In the genomic region with DNA sequence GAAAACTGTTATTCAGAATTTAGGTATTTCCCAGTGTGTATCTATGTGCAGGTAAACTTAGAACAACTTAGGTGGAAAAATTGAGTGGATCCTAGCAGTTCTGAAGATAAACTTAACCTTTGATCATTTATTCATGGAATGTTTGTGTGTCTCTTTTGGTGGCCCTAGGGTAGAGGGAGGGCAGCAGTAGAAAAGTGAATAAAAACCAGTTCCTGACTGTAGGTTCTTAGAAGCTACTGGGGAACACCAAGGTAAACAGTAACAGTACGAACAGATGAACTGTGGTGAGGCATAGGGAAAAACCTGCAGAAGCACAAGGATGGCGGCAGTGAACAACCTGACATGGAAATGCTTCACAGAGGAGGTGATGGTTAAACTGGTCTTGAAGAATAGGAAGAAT, we compare ENCODE assay signal across 9 cellular contexts. TPM values are rescaled to one million over a fixed set of nuclear protein-coding genes. Genes with fewer than 3 reads are reported as not detected.
DNase-seq lines count a peak whose midpoint lies in the region; ATAC-seq and TF ChIP-seq lines count a peak whose summit lies in the region.
"Had no signal": no experiment of that assay in that cellular context is flagged by ENCODE, and none has a peak within 500 bp of the region (broad histone marks: within the 10 kb centered on the region; RNA-seq: fewer than 3 reads in every experiment).

No MANE protein-coding gene starts in this region.

- no peaks in the 10 kb centered on the region for H3K27me3 ChIP-seq in liver (ENCODE audit: control insufficient read depth in 4 of 4, insufficient read depth in 4 of 4, low read length in 3 of 4)
- no peaks in the 10 kb centered on the region for H3K27me3 ChIP-seq in stomach smooth muscle (ENCODE audit: control insufficient read depth in 1 of 2, insufficient read depth in 2 of 2, low read length in 2 of 2)

- no peaks in the 10 kb centered on the region for H3K9me3 Mint-ChIP-seq in T-helper 2 cell treated with Interferon-gamma antibody and Interleukin-4, amounts not matched to agents 5 μg/mL and 100 μg/mL, for 36 hours
- H3K9me3 Mint-ChIP-seq in activated naive CD8-positive, alpha-beta T cell treated with anti-CD3 and anti-CD28 coated beads, Interleukin-2, amount 50 U/mL, for 24 hours = no peaks in the 10 kb centered on the region

- H3K4me3 ChIP-seq in liver (ENCODE audit: low read depth in 1 of 3, low read length in 3 of 3) = peak overlapping the region; percentile 42 to 93 (median 76)
- H3K4me3 ChIP-seq in stomach smooth muscle (ENCODE audit: low read length in 2 of 2) = peak overlapping the region; percentile 86 to 96

- ATAC-seq in activated naive CD8-positive, alpha-beta T cell treated with anti-CD3 and anti-CD28 coated beads, Interleukin-2, amount 50 U/mL, for 24 hours = peak; percentile 13

- H3K27ac ChIP-seq in liver (ENCODE audit: low read depth in 1 of 2, low read length in 2 of 2) (peak overlapping the region; percentile 92 to 95), stomach smooth muscle (ENCODE audit: low read length) (peak overlapping the region; percentile 91), substantia nigra (ENCODE audit: low read depth, low read length, poor library complexity, severe bottlenecking) (no peak overlapping the region)

- H3K27me3 Mint-ChIP-seq in T-helper 2 cell treated with Interferon-gamma antibody and Interleukin-4, amounts not matched to agents 5 μg/mL and 100 μg/mL, for 36 hours (ENCODE audit: low read depth) = peaks cover under 1% of the 10 kb centered on the region
- H3K27me3 Mint-ChIP-seq in activated naive CD8-positive, alpha-beta T cell treated with anti-CD3 and anti-CD28 coated beads, Interleukin-2, amount 50 U/mL, for 24 hours = no peaks in the 10 kb centered on the region

- H3K4me3 Mint-ChIP-seq in T-helper 2 cell treated with Interferon-gamma antibody and Interleukin-4, amounts not matched to agents 5 μg/mL and 100 μg/mL, for 36 hours = peak overlapping the region; percentile 97
- H3K4me3 Mint-ChIP-seq in activated naive CD8-positive, alpha-beta T cell treated with anti-CD3 and anti-CD28 coated beads, Interleukin-2, amount 50 U/mL, for 24 hours = peak overlapping the region; percentile 91

- 28% methylated on average over 2 of the region's 2 CpGs for WGBS in liver

- H3K27ac Mint-ChIP-seq in T-helper 2 cell treated with Interferon-gamma antibody and Interleukin-4, amounts not matched to agents 5 μg/mL and 100 μg/mL, for 36 hours = peak overlapping the region; percentile 96
- peak overlapping the region; percentile 97 for H3K27ac Mint-ChIP-seq in activated naive CD8-positive, alpha-beta T cell treated with anti-CD3 and anti-CD28 coated beads, Interleukin-2, amount 50 U/mL, for 24 hours

- H3K9me3 ChIP-seq in liver (ENCODE audit: control insufficient read depth in 4 of 4, low read length in 3 of 4) (no peaks in the 10 kb centered on the region), stomach smooth muscle (ENCODE audit: control insufficient read depth in 2 of 2, low read length in 2 of 2) (no peaks in the 10 kb centered on the region)

- TF ChIP-seq CTCF in liver (IDR thresholded peaks at IDR 0.05; ENCODE audit: low read depth, low read length, missing input control) = no peak

- no peak for DNase-seq in T-helper 2 cell treated with Interferon-gamma antibody and Interleukin-4, amounts not matched to agents 5 μg/mL and 100 μg/mL, for 36 hours (ENCODE audit: low spot score)
- DNase-seq in T-helper 2 cell = no peak
- no peak for DNase-seq in activated naive CD8-positive, alpha-beta T cell treated with anti-CD3 and anti-CD28 coated beads, Interleukin-2, amount 50 U/mL, for 24 hours
- no peak for DNase-seq in NCI-H2196 treated with DMSO at 0.1 percent for 48 hours (lab: John Stamatoyannopoulos, UW; ENCODE audit: unreplicated experiment)
- DNase-seq in UCSD-AML1 (lab: John Stamatoyannopoulos, UW; ENCODE audit: unreplicated experiment) = no peak
- DNase-seq in substantia nigra (lab: John Stamatoyannopoulos, UW) = no peak
- DNase-seq: NCI-H1417 treated with DMSO at 0.1 percent for 48 hours had no signal

- TF ChIP-seq RAD21 in liver (IDR thresholded peaks at IDR 0.05) = no peak

- H3K9ac ChIP-seq in liver (ENCODE audit: low read depth in 1 of 2, low read length in 2 of 2) = peak overlapping the region; percentile 72 to 99
- H3K9ac ChIP-seq in stomach smooth muscle (ENCODE audit: low read length in 2 of 2) = peak overlapping the region; percentile 14 to 85

- H3K36me3 Mint-ChIP-seq in T-helper 2 cell treated with Interferon-gamma antibody and Interleukin-4, amounts not matched to agents 5 μg/mL and 100 μg/mL, for 36 hours (ENCODE audit: low read depth) = peaks cover 42% of the 10 kb centered on the region
- peaks cover 9% of the 10 kb centered on the region for H3K36me3 Mint-ChIP-seq in activated naive CD8-positive, alpha-beta T cell treated with anti-CD3 and anti-CD28 coated beads, Interleukin-2, amount 50 U/mL, for 24 hours (ENCODE audit: low read depth)

- H3K4me1 Mint-ChIP-seq in T-helper 2 cell treated with Interferon-gamma antibody and Interleukin-4, amounts not matched to agents 5 μg/mL and 100 μg/mL, for 36 hours (ENCODE audit: low read depth) = peaks cover 53% of the 10 kb centered on the region
- peaks cover 60% of the 10 kb centered on the region for H3K4me1 Mint-ChIP-seq in activated naive CD8-positive, alpha-beta T cell treated with anti-CD3 and anti-CD28 coated beads, Interleukin-2, amount 50 U/mL, for 24 hours

- H3K36me3 ChIP-seq in liver (ENCODE audit: control insufficient read depth in 4 of 4, insufficient read depth in 3 of 4, low read depth in 1 of 4, low read length in 3 of 4) (no peaks in the 10 kb centered on the region), stomach smooth muscle (ENCODE audit: control insufficient read depth in 2 of 2, insufficient read depth in 2 of 2, low read length in 2 of 2) (no peaks in the 10 kb centered on the region)

- peaks cover 4 to 52% (median 29%) of the 10 kb centered on the region in 4 donors for H3K4me1 ChIP-seq in liver (ENCODE audit: control insufficient read depth in 4 of 4, insufficient read depth in 4 of 4, low read length in 3 of 4)
- peaks cover 31% of the 10 kb centered on the region for H3K4me1 ChIP-seq in stomach smooth muscle (ENCODE audit: control insufficient read depth, insufficient read depth, low read length)

TF ChIP-seq in liver, 16 proteins besides CTCF, POLR2A, EP300 and RAD21 (continues in another document):
- TF ChIP-seq FOXA2 (IDR thresholded peaks at IDR 0.05) = no peak
- TF ChIP-seq, protein P1, sequence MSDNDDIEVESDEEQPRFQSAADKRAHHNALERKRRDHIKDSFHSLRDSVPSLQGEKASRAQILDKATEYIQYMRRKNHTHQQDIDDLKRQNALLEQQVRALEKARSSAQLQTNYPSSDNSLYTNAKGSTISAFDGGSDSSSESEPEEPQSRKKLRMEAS (IDR thresholded peaks at IDR 0.05) = no peak
- TF ChIP-seq JUND (IDR thresholded peaks at IDR 0.05) = peak in 1 of 2 donors; percentile 92
- TF ChIP-seq, protein P2, sequence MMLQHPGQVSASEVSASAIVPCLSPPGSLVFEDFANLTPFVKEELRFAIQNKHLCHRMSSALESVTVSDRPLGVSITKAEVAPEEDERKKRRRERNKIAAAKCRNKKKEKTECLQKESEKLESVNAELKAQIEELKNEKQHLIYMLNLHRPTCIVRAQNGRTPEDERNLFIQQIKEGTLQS (IDR thresholded peaks at IDR 0.05) = no peak
- TF ChIP-seq RXRA (IDR thresholded peaks at IDR 0.05) = peak in 1 of 2 donors; percentile 74
- TF ChIP-seq HNF4A (conservative IDR thresholded peaks at IDR 0.05) = peak; percentile 53 to 73
- TF ChIP-seq HNF4G (IDR thresholded peaks at IDR 0.05) = no peak
- TF ChIP-seq YY1 (IDR thresholded peaks at IDR 0.05) = peak; percentile 9
- TF ChIP-seq, protein P3, sequence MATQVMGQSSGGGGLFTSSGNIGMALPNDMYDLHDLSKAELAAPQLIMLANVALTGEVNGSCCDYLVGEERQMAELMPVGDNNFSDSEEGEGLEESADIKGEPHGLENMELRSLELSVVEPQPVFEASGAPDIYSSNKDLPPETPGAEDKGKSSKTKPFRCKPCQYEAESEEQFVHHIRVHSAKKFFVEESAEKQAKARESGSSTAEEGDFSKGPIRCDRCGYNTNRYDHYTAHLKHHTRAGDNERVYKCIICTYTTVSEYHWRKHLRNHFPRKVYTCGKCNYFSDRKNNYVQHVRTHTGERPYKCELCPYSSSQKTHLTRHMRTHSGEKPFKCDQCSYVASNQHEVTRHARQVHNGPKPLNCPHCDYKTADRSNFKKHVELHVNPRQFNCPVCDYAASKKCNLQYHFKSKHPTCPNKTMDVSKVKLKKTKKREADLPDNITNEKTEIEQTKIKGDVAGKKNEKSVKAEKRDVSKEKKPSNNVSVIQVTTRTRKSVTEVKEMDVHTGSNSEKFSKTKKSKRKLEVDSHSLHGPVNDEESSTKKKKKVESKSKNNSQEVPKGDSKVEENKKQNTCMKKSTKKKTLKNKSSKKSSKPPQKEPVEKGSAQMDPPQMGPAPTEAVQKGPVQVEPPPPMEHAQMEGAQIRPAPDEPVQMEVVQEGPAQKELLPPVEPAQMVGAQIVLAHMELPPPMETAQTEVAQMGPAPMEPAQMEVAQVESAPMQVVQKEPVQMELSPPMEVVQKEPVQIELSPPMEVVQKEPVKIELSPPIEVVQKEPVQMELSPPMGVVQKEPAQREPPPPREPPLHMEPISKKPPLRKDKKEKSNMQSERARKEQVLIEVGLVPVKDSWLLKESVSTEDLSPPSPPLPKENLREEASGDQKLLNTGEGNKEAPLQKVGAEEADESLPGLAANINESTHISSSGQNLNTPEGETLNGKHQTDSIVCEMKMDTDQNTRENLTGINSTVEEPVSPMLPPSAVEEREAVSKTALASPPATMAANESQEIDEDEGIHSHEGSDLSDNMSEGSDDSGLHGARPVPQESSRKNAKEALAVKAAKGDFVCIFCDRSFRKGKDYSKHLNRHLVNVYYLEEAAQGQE (IDR thresholded peaks at IDR 0.05) = no peak
- no peak for TF ChIP-seq GABPA (IDR thresholded peaks at IDR 0.05 in 1 of 2, conservative IDR thresholded peaks at IDR 0.05 in 1 of 2)
- peak; percentile 43 for TF ChIP-seq SP1 (IDR thresholded peaks at IDR 0.05)
- TF ChIP-seq NR2F2 (IDR thresholded peaks at IDR 0.05) = no peak
- peak in 1 of 2 donors; percentile 28 for TF ChIP-seq EGR1 (IDR thresholded peaks at IDR 0.05; ENCODE audit: low read depth in 2 of 2)
- TF ChIP-seq FOXA1 (IDR thresholded peaks at IDR 0.05) = no peak

RNA-seq across cellular contexts. Expression of a gene that starts 2.5 kb away (rescaled TPM):
- 10 to 100 TPM; 21.5 to 28.5 TPM for total RNA-seq in liver
- polyA plus RNA-seq in liver = 1 to 10 TPM; 5.8 to 7.7 TPM
